8 cellular contexts compared by ENCODE assay signal in genomic region chr13:96075953-96076543, GRCh38. TPM values are rescaled to one million over a fixed set of nuclear protein-coding genes. Genes with fewer than 3 reads are reported as not detected.
DNase-seq lines count a peak whose midpoint lies in the region; ATAC-seq and TF ChIP-seq lines count a peak whose summit lies in the region.

No MANE protein-coding gene starts in this region.

- H3K18ac ChIP-seq in IMR-90 (ENCODE audit: low read depth, low read length): no peak overlapping the region

- no peak overlapping the region for H3K4ac ChIP-seq in IMR-90 (ENCODE audit: low read depth, low read length)

- DNase-seq in NCI-H2171 treated with DMSO at 0.1 percent for 48 hours (lab: John Stamatoyannopoulos, UW) (peak; percentile 30), NCI-H2171 (lab: John Stamatoyannopoulos, UW) (no peak), IMR-90 (peak; percentile 23), coronary artery (ENCODE audit: low spot score) (no peak), spleen (no peak), C1 segment of cervical spinal cord (lab: John Stamatoyannopoulos, UW) (no peak)
- no peak for DNase-seq in effector CD8-positive, alpha-beta T cell (lab: John Stamatoyannopoulos, UW)

- no peaks in the 10 kb centered on the region for H4K20me1 ChIP-seq in IMR-90 (ENCODE audit: insufficient read depth, low read length)

- H3K79me1 ChIP-seq in IMR-90 (ENCODE audit: low read depth in 1 of 2, low read length in 2 of 2): no peaks in the 10 kb centered on the region

- no peaks in the 10 kb centered on the region for H3K9me1 ChIP-seq in IMR-90 (ENCODE audit: insufficient read depth, low read length)

- ATAC-seq in IMR-90 (ENCODE audit: low read depth) (peak; percentile 54; the same call in 1 of the 2 replicates), HG02840 (IDR thresholded peaks at IDR 0.05; ENCODE audit: low FRiP score, unreplicated experiment) (no peak)

- H3K4me3 ChIP-seq in IMR-90 (ENCODE audit: insufficient read depth, low read depth, low read length) (no peak overlapping the region), coronary artery (no peak overlapping the region), spleen (no peak overlapping the region)

- TF ChIP-seq CTCF in IMR-90 (conservative IDR thresholded peaks at IDR 0.05; ENCODE audit: low read depth, low read length) (peak; percentile 61), coronary artery (IDR thresholded peaks at IDR 0.05) (peak; percentile 31), spleen (IDR thresholded peaks at IDR 0.05 in 8 of 11, conservative IDR thresholded peaks at IDR 0.05 in 3 of 11) (peak in 6 of 11 experiments; percentile 13 to 26 (median 22))

- POLR2A ChIA-PET in IMR-90 (lab: Charles Lee; ENCODE audit: unreplicated experiment): no interaction called here

- H3K4me2 ChIP-seq in IMR-90 (ENCODE audit: low read depth, low read length): no peak overlapping the region

- TF ChIP-seq RAD21 in IMR-90 (IDR thresholded peaks at IDR 0.05; ENCODE audit: low read length): no peak

- no peak overlapping the region for H3K56ac ChIP-seq in IMR-90 (ENCODE audit: extremely low read depth, insufficient read depth, low read length)

- H3K9ac ChIP-seq in IMR-90 (ENCODE audit: low read depth, low read length): no peak overlapping the region

- H2BK5ac ChIP-seq in IMR-90 (ENCODE audit: low read depth, low read length, poor library complexity, severe bottlenecking): no peak overlapping the region

- H3K36me3 ChIP-seq in IMR-90 (ENCODE audit: control insufficient read depth, insufficient read depth, low read length): no peaks in the 10 kb centered on the region
- H3K36me3 ChIP-seq in spleen: no peaks in the 10 kb centered on the region

- H2BK15ac ChIP-seq in IMR-90 (ENCODE audit: low read depth, low read length): no peak overlapping the region

- no peak overlapping the region for H4K91ac ChIP-seq in IMR-90 (ENCODE audit: insufficient read depth, low read depth, low read length)

- H3K4me1 ChIP-seq in IMR-90 (ENCODE audit: control insufficient read depth, insufficient read depth, low read length) (no peaks in the 10 kb centered on the region), spleen (no peaks in the 10 kb centered on the region)

- in situ Hi-C loops in IMR-90 (cut with MboI; ENCODE audit: low sequenced_read_pairs): no loop called here

- WGBS in IMR-90 (ENCODE audit: extremely low coverage in 2 of 2, insufficient read length in 1 of 2), 2 experiments: no CpG with 5 or more reads among the region's 3 CpGs
- WGBS in spleen, 5 donors: 63 to 74% (median 73%) methylated on average over 3 of the region's 3 CpGs

- H4K5ac ChIP-seq in IMR-90 (ENCODE audit: low read depth, low read length): no peak overlapping the region

- CTCF ChIA-PET in IMR-90 (lab: Yijun Ruan, JAX): no interaction called here

- H3K27ac ChIP-seq in IMR-90 (ENCODE audit: insufficient read depth, low read length): no peak overlapping the region
- no peak overlapping the region for H3K27ac ChIP-seq in coronary artery
- H3K27ac ChIP-seq in spleen: no peak overlapping the region

- no peak overlapping the region for H2BK120ac ChIP-seq in IMR-90 (ENCODE audit: low read depth, low read length)

- H3K14ac ChIP-seq in IMR-90 (replicated peaks; ENCODE audit: low read depth, low read length): no peak overlapping the region

- BruUV-seq in IMR-90 (replicated peaks; lab: Mats Ljungman, UMichigan): no TSS peak

- dilution Hi-C loops in IMR-90 (cut with HindIII; ENCODE audit: low sequenced_read_pairs, unreplicated experiment): no loop called here

- H3K9me3 ChIP-seq in IMR-90 (ENCODE audit: control insufficient read depth, insufficient read depth, low read length) (no peaks in the 10 kb centered on the region), spleen (no peaks in the 10 kb centered on the region)

- H3K23ac ChIP-seq in IMR-90 (ENCODE audit: low read depth, low read length): no peak overlapping the region

- no peak overlapping the region for H2BK20ac ChIP-seq in IMR-90 (ENCODE audit: low read depth, low read length)

- H2AFZ ChIP-seq in IMR-90 (replicated peaks; ENCODE audit: low read length, poor library complexity): no peak overlapping the region

- TF ChIP-seq POLR2A in IMR-90 (IDR thresholded peaks at IDR 0.05; ENCODE audit: low read depth, low read length) (no peak), spleen (IDR thresholded peaks at IDR 0.05) (no peak)

- H2AK5ac ChIP-seq in IMR-90 (ENCODE audit: low read depth, low read length): no peak overlapping the region

- no peak overlapping the region for H2AK9ac ChIP-seq in IMR-90 (replicated peaks; ENCODE audit: low read depth, low read length, poor library complexity)

- H3K27me3 ChIP-seq in IMR-90 (ENCODE audit: control insufficient read depth, insufficient read depth, low read length): peaks cover 4% of the 10 kb centered on the region
- peaks cover 0 to 2% (median 0%) of the 10 kb centered on the region in 7 donors for H3K27me3 ChIP-seq in spleen (replicated peaks in 1 of 7)

- intact Hi-C loops in IMR-90 (cut with micrococcal nuclease): loop anchor here (2.0 kb wide), 1 partner anchor 55 kb away; no protein-coding TSS in a partner anchor
- intact Hi-C loops in spleen (cut with DNase I; ENCODE audit: low total_unique reads): no loop called here

- no peak overlapping the region for H4K8ac ChIP-seq in IMR-90 (ENCODE audit: low read depth in 2 of 2, low read length in 2 of 2)

TF ChIP-seq in IMR-90, 13 proteins besides CTCF, POLR2A, EP300 and RAD21:
- TF ChIP-seq BHLHE40 (IDR thresholded peaks at IDR 0.05; ENCODE audit: low read depth, low read length) (no peak), MXI1 (IDR thresholded peaks at IDR 0.05; ENCODE audit: borderline replicate concordance, low read depth, low read length) (no peak), SMC3 (IDR thresholded peaks at IDR 0.05; ENCODE audit: low read depth, low read length) (peak; percentile 29), CEBPB (IDR thresholded peaks at IDR 0.05; ENCODE audit: low read depth, low read length) (no peak), MAZ (IDR thresholded peaks at IDR 0.05; ENCODE audit: borderline replicate concordance, low read depth, low read length) (no peak), NFE2L2 (IDR thresholded peaks at IDR 0.05; ENCODE audit: low read depth, low read length) (no peak)

RNA-seq across cellular contexts. Expression of gene HS6ST3, which starts 13.9 kb away (rescaled TPM):
- total RNA-seq in IMR-90 (2012; rRNA removed): not detected in 2 replicates
- polyA plus RNA-seq in IMR-90 (2012; rRNA removed): not detected in 2 replicates
- polyA plus RNA-seq in IMR-90 (2012; cell fraction: cytosol; rRNA removed): not detected in 2 replicates
- not detected in 2 replicates for polyA plus RNA-seq in IMR-90 (2012; cell fraction: nucleus; rRNA removed; ENCODE audit: low replicate concordance)
- not detected for total RNA-seq in spleen
- under 1 TPM in 1 of 3 donors, not detected in 2; 0.03 TPM for polyA plus RNA-seq in spleen

RNA-seq across cellular contexts. Expression of gene UGGT2, which starts 22.8 kb away (rescaled TPM):
- 40.1 and 63.9 TPM in 2 replicates for total RNA-seq in IMR-90 (2012; rRNA removed)
- 19.6 and 21.4 TPM in 2 replicates for polyA plus RNA-seq in IMR-90 (2012; rRNA removed)
- 4.9 and 6.3 TPM in 2 replicates for polyA plus RNA-seq in IMR-90 (2012; cell fraction: cytosol; rRNA removed)
- polyA plus RNA-seq in IMR-90 (2012; cell fraction: nucleus; rRNA removed; ENCODE audit: low replicate concordance): 7.7 and 25.1 TPM in 2 replicates
- 10 to 100 TPM in 6 of 7 donors, 1 to 10 TPM in 1; 7.2 to 38.9 (median 18.1) TPM for total RNA-seq in spleen
- 1 to 10 TPM; 2.6 to 3.2 (median 2.8) TPM for polyA plus RNA-seq in spleen

Comparison
In these comparisons a context has a peak if more than half of its experiments do, and no peak if none do; other contexts are left out.
1. DNase-seq: peak in NCI-H2171 treated with DMSO at 0.1 percent for 48 hours (single experiment) and IMR-90 (single experiment); none in NCI-H2171 (single experiment), coronary artery (single experiment), spleen (single experiment), effector CD8-positive, alpha-beta T cell (single experiment) and C1 segment of cervical spinal cord (0 of 14).
2. Peak in every context shown above with its lines, with median percentiles within 50 percentile points of each other: CTCF ChIP-seq.